Comparison of ENCODE assay signal across 8 cellular contexts in the genomic region with DNA sequence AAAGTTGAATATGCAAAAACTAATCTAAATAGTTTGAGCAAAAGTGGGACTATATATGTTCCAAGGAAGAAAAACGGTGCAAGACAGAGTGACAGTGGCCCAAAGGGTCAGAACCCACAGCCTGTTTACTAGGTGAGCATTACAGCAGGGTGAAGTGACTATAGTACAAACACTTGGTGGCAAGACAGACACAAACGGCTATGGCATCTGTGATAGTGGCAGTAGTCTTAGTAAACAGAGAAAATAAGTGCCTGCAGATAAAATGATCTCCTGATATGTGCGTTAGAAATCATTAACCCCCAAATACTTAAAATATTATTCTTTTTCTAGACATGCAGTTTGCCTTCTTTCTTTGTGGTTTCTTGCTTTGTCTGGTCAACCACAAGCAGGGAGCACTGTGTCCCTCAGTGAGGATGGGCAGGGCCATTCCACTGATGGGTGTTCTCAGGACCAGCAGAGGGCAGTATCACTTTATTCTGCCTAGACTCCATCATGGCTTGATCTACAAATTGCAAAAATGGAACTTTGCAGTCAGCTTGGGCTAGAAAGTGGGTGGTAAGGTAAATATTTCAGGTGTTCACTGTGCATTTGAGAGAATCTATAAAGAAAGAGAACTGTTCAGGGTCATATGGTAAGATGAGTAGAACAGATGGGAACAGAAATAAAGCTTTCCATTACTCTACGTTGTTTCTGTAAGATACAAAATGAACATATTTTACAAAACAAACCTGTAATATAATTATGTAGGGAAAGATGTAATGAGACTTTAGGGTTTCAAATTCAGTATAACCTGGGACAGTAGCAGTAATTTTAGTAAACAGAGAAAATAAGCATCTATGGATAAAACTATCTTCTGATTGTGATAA.
DNase-seq lines count a peak whose midpoint lies in the region; ATAC-seq, FAIRE-seq and TF ChIP-seq lines count a peak whose summit lies in the region.

No MANE protein-coding gene starts in this region.

- peaks cover 0 to 6% of the 10 kb centered on the region in 2 donors for H3K4me1 ChIP-seq in kidney (ENCODE audit: control insufficient read depth in 1 of 2, insufficient read depth in 1 of 2, low read depth in 1 of 2, low read length in 2 of 2)

- H3K9me3 ChIP-seq in T-helper 17 cell (ENCODE audit: control insufficient read depth, low read length, poor library complexity, severe bottlenecking) (no peaks in the 10 kb centered on the region), kidney (ENCODE audit: control insufficient read depth in 1 of 2, low read length in 2 of 2) (no peaks in the 10 kb centered on the region)

- peak; percentile 80 for FAIRE-seq in kidney (lab: Jason Lieb, UNC)

- no peaks in the 10 kb centered on the region for H3K36me3 ChIP-seq in kidney (ENCODE audit: control insufficient read depth in 1 of 2, insufficient read depth in 2 of 2, low read length in 2 of 2)

- peaks cover 0 to 9% (median 6%) of the 10 kb centered on the region in 5 experiments for H3K9me3 Mint-ChIP-seq in brain

- H3K27ac Mint-ChIP-seq in T-helper 17 cell (no peak overlapping the region), brain (no peak overlapping the region)

- no peak overlapping the region for H3K9ac ChIP-seq in kidney (ENCODE audit: low read length in 2 of 2)

- ATAC-seq in HG02571 (IDR thresholded peaks at IDR 0.05; ENCODE audit: unreplicated experiment) = peak; percentile 87
- ATAC-seq in T-helper 17 cell = peak; percentile 80

- DNase-seq in activated CD4-positive, alpha-beta T cell treated with anti-CD3 and anti-CD28 coated beads for 24 hours (ENCODE audit: low read depth in 2 of 2) = peak; percentile 18 to 22
- no peak for DNase-seq in activated CD4-positive, alpha-beta T cell treated with anti-CD3 and anti-CD28 coated beads for 1 hour
- DNase-seq in NAMALWA (ENCODE audit: low spot score) (peak; percentile 72), T-helper 17 cell (peak in 1 of 3 donors; percentile 9), kidney (no peak)
- peak; percentile 7 to 36 (median 9) for DNase-seq in stimulated activated CD4-positive, alpha-beta T cell treated with anti-CD3 and anti-CD28 coated beads, TNF-alpha, amount 100 ng/mL, for 24 hours (ENCODE audit: low read depth in 3 of 3)

- peak; percentile 66 to 74 for TF ChIP-seq CTCF in brain (conservative IDR thresholded peaks at IDR 0.05)
- TF ChIP-seq CTCF in kidney (IDR thresholded peaks at IDR 0.05; ENCODE audit: borderline replicate concordance, extremely low read depth, insufficient read depth) = peak; percentile 76

- H3K4me3 Mint-ChIP-seq in T-helper 17 cell (no peak overlapping the region), brain (no peak overlapping the region)

- H3K4me1 Mint-ChIP-seq in T-helper 17 cell = peaks cover 11% of the 10 kb centered on the region
- peaks cover 23% of the 10 kb centered on the region for H3K4me1 Mint-ChIP-seq in brain

- H3K4me3 ChIP-seq in kidney (ENCODE audit: low read length in 2 of 2) = no peak overlapping the region

- no peaks in the 10 kb centered on the region for H3K27me3 Mint-ChIP-seq in T-helper 17 cell
- H3K27me3 Mint-ChIP-seq in brain = no peaks in the 10 kb centered on the region

- H3K36me3 Mint-ChIP-seq in T-helper 17 cell (ENCODE audit: low read depth) = no peaks in the 10 kb centered on the region
- H3K36me3 Mint-ChIP-seq in brain = peaks cover 8% of the 10 kb centered on the region

- H3K27ac ChIP-seq in kidney (ENCODE audit: low read depth in 2 of 2, low read length in 2 of 2) = no peak overlapping the region

- intact Hi-C loops in kidney (cut with DNase I) = no loop called here

Comparison
In these comparisons a context has a peak if more than half of its experiments do, and no peak if none do; other contexts are left out.
1. DNase-seq: peak in activated CD4-positive, alpha-beta T cell treated with anti-CD3 and anti-CD28 coated beads for 24 hours (2 of 2), NAMALWA (single experiment) and stimulated activated CD4-positive, alpha-beta T cell treated with anti-CD3 and anti-CD28 coated beads, TNF-alpha, amount 100 ng/mL, for 24 hours (3 of 3); none in activated CD4-positive, alpha-beta T cell treated with anti-CD3 and anti-CD28 coated beads for 1 hour (single experiment) and kidney (single experiment).